In the genomic region with DNA sequence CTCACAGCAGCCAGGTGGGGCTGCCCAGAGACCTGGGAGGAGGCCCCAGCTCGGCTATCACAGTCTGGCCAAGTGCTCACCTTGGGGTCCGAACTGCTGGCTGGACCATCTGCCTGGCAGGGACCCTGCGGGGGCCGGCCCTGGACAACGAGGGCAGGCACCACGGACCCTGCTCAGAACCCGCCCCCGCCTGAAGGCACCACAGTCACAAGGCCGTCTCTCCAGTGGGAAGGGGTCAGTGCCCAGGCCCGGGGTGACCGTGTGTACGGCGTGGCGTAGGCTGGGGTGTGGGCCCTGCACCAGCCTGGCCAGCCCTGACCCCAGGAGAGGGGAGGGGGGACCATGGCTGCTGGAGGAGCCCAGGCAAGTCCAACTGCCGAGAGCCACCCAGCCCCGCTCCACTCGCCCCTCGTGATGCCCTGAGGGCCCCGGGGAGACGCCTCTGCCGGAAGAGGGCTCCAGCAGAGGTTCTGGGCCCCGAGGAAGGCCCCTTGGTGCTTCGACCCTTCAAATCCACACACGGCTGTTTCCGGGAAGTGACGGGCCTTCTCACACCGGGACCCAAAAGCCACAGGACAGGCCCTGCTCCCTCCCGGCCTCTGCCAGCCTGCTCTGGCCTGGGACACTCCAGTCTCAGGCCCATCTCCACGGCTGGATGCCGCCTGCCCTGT, we compare ENCODE assay signal across 24 cellular contexts. TPM values are rescaled to one million over a fixed set of nuclear protein-coding genes. Genes with fewer than 3 reads are reported as not detected.
DNase-seq lines count a peak whose midpoint lies in the region; ATAC-seq, FAIRE-seq and TF ChIP-seq lines count a peak whose summit lies in the region.
"Had no signal": no experiment of that assay in that cellular context is flagged by ENCODE, and none has a peak within 500 bp of the region (broad histone marks: within the 10 kb centered on the region; RNA-seq: fewer than 3 reads in every experiment).

No MANE protein-coding gene starts in this region.

- H2BK15ac ChIP-seq in neuronal stem cell (ENCODE audit: low read length) = no peak overlapping the region

- no peak overlapping the region for H2BK120ac ChIP-seq in neuronal stem cell (ENCODE audit: low read depth, low read length)

- H3K14ac ChIP-seq in neuronal stem cell (ENCODE audit: low read length) = no peak overlapping the region

- no peak overlapping the region for H3K4me2 ChIP-seq in HepG2 (ENCODE audit: low read depth, low read length)
- H3K4me2 ChIP-seq in GM12878 (ENCODE audit: control insufficient read depth, insufficient read depth) = no peak overlapping the region
- no peak overlapping the region for H3K4me2 ChIP-seq in neuronal stem cell (ENCODE audit: insufficient read depth, low read length, poor library complexity, severe bottlenecking)

- no peak overlapping the region for H3K23ac ChIP-seq in neuronal stem cell (ENCODE audit: low read depth, low read length, poor library complexity)

- H3K27ac ChIP-seq in right lobe of liver (no peak overlapping the region), HepG2 (ENCODE audit: extremely low read length, insufficient read depth, low read length) (no peak overlapping the region), GM12878 (ENCODE audit: control insufficient read depth, insufficient read depth) (no peak overlapping the region), neuronal stem cell (replicated peaks; ENCODE audit: low read length) (no peak overlapping the region)
- H3K27ac ChIP-seq: foreskin keratinocyte had no signal

- no peaks in the 10 kb centered on the region for H3K79me2 ChIP-seq in HepG2 (ENCODE audit: insufficient read depth, low read length)
- no peaks in the 10 kb centered on the region for H3K79me2 ChIP-seq in GM12878 (ENCODE audit: control insufficient read depth, insufficient read depth, low read length)

- TF ChIP-seq RAD21 in HepG2 (CRISPR knock-in tag; IDR thresholded peaks at IDR 0.05) (no peak), GM12878 (IDR thresholded peaks at IDR 0.05; ENCODE audit: insufficient read depth, low read depth, low read length) (no peak)

- H3K4ac ChIP-seq in neuronal stem cell (ENCODE audit: low read length) = no peak overlapping the region

- no peak overlapping the region for H3K18ac ChIP-seq in neuronal stem cell (ENCODE audit: low read length)

- no peak for TF ChIP-seq EP300 in HepG2 (IDR thresholded peaks at IDR 0.05; ENCODE audit: low read depth in 2 of 2, low read length in 2 of 2)
- no peak for TF ChIP-seq EP300 in HepG2 (CRISPR knock-in tag; IDR thresholded peaks at IDR 0.05; ENCODE audit: borderline replicate concordance)
- no peak for TF ChIP-seq EP300 in GM12878 (IDR thresholded peaks at IDR 0.05; ENCODE audit: borderline replicate concordance in 1 of 2, control insufficient read depth in 1 of 2, low read depth in 2 of 2, low read length in 2 of 2)

- RAD21 ChIA-PET in GM12878 (lab: Charles Lee; ENCODE audit: unreplicated experiment) = no interaction called here

- DNase-seq in right lobe of liver (peak in 2 of 3 donors; percentile 19 to 47), HepG2 (ENCODE audit: low spot score) (no peak), GM12878 (ENCODE audit: low read depth, low spot score) (no peak), neuronal stem cell (ENCODE audit: low spot score) (no peak), COLO829 (ENCODE audit: low spot score) (no peak), inferior parietal cortex (ENCODE audit: extremely low spot score) (no peak)
- DNase-seq: activated CD4-positive, alpha-beta T cell treated with anti-CD3 and anti-CD28 coated beads, Interleukin-2, amount 50 U/mL, for 48 hours; cerebellar nuclear complex; DMS53; foreskin keratinocyte; GDM1; hippocampal formation; KBM-7; mammary epithelial cell; NCI-H1436 treated with DMSO at 0.1 percent for 48 hours; NCI-H510A treated with DMSO at 0.1 percent for 48 hours; nucleus accumbens; retina; stimulated activated CD8-positive, alpha-beta memory T cell treated with anti-CD3 and anti-CD28 coated beads, Interleukin-4, amount 100 ng/mL, for 48 hours; T-helper 9 cell had no signal

- SMC1A ChIA-PET in GM12878 (lab: Charles Lee; ENCODE audit: uncharacterized antibody, unreplicated experiment) = no interaction called here

- no peak for FAIRE-seq in HepG2 (lab: Jason Lieb, UNC)
- no peak for FAIRE-seq in GM12878 (lab: Jason Lieb, UNC)

- H2BK5ac ChIP-seq in neuronal stem cell (ENCODE audit: low read length) = no peak overlapping the region

- no peak overlapping the region for H4K91ac ChIP-seq in neuronal stem cell (ENCODE audit: low read depth, low read length, poor library complexity)

- H3K36me3 ChIP-seq in right lobe of liver (no peaks in the 10 kb centered on the region), HepG2 (replicated peaks in 1 of 2; ENCODE audit: control insufficient read depth in 1 of 2, insufficient read depth in 2 of 2, low read length in 2 of 2) (no peaks in the 10 kb centered on the region), GM12878 (ENCODE audit: control insufficient read depth in 2 of 2, insufficient read depth in 2 of 2, low read length in 1 of 2) (no peaks in the 10 kb centered on the region), neuronal stem cell (replicated peaks in 1 of 2; ENCODE audit: control insufficient read depth in 2 of 2, insufficient read depth in 2 of 2, low read length in 2 of 2) (peaks cover 2 to 4% of the 10 kb centered on the region in 2 donors)

- ATAC-seq in right lobe of liver (no peak), HepG2 (no peak), GM12878 (no peak), HG03439 (IDR thresholded peaks at IDR 0.05; ENCODE audit: unreplicated experiment) (no peak)
- ATAC-seq: foreskin keratinocyte, Panc1, WTC11 had no signal

- H3K27me3 ChIP-seq in right lobe of liver (no peaks in the 10 kb centered on the region), HepG2 (ENCODE audit: control insufficient read depth in 1 of 2, insufficient read depth in 2 of 2, low read length in 2 of 2) (no peaks in the 10 kb centered on the region), GM12878 (replicated peaks in 1 of 2; ENCODE audit: control insufficient read depth in 2 of 2, insufficient read depth in 2 of 2, low read length in 1 of 2) (no peaks in the 10 kb centered on the region), neuronal stem cell (ENCODE audit: control insufficient read depth in 3 of 3, insufficient read depth in 3 of 3, low read depth in 1 of 3, low read length in 3 of 3) (no peaks in the 10 kb centered on the region)
- H3K27me3 ChIP-seq: foreskin keratinocyte had no signal

- POLR2A ChIA-PET in HepG2 (lab: Yijun Ruan, JAX) (no interaction called here), GM12878 (lab: Charles Lee) (no interaction called here)

- H2AK5ac ChIP-seq in neuronal stem cell (ENCODE audit: low read depth, low read length) = peak overlapping the region; percentile 21

- in situ Hi-C loops in HepG2 (cut with HindIII; ENCODE audit: extremely low pct_ligation_motif_present, low pct_unique_long_range_greater_than_20kb) = no loop called here
- in situ Hi-C loops in GM12878 (cut with MboI) = no loop called here

- no peak overlapping the region for H2BK12ac ChIP-seq in neuronal stem cell (ENCODE audit: low read length)

- H2AFZ ChIP-seq in HepG2 (ENCODE audit: low read length) (no peak overlapping the region), GM12878 (ENCODE audit: control insufficient read depth, low read depth, low read length) (no peak overlapping the region), neuronal stem cell (ENCODE audit: low read length) (no peak overlapping the region)

- H3K9ac ChIP-seq in HepG2 (ENCODE audit: insufficient read depth, low read depth, low read length) (no peak overlapping the region), GM12878 (ENCODE audit: control insufficient read depth, insufficient read depth, low read length) (no peak overlapping the region), neuronal stem cell (ENCODE audit: low read depth, low read length, poor library complexity) (no peak overlapping the region)

- intact Hi-C loops in right lobe of liver (cut with DNase I) (no loop called here), HepG2 (cut with micrococcal nuclease; ENCODE audit: unreplicated experiment) (no loop called here), GM12878 (cut with micrococcal nuclease; ENCODE audit: unreplicated experiment) (no loop called here)

- H3K79me1 ChIP-seq in neuronal stem cell (ENCODE audit: low read depth, low read length) = peaks cover 7% of the 10 kb centered on the region

- WGBS in right lobe of liver (ENCODE audit: insufficient coverage, low coverage, low lambda C conversion rate, missing lambda C conversion rate) = 95% methylated on average over 4 of the region's 30 CpGs
- 88% methylated on average over 3 of the region's 30 CpGs for WGBS in HepG2 (ENCODE audit: low lambda C conversion rate)
- WGBS in GM12878 (ENCODE audit: insufficient coverage, insufficient replicate concordance, low lambda C conversion rate, missing lambda C conversion rate) = 80% methylated on average over 26 of the region's 30 CpGs
- whole genome bisulfite sequencing in neuronal stem cell (ENCODE audit: extremely low coverage in 2 of 2, insufficient read length in 2 of 2, insufficient replicate concordance in 1 of 2), 2 donors = no CpG with 5 or more reads among the region's 30 CpGs

- no peak overlapping the region for H3K4me3 ChIP-seq in right lobe of liver
- H3K4me3 ChIP-seq in HepG2 (replicated peaks in 1 of 3; ENCODE audit: insufficient read depth in 1 of 3, low read depth in 2 of 3, low read length in 3 of 3) = no peak overlapping the region
- no peak overlapping the region for H3K4me3 ChIP-seq in GM12878
- H3K4me3 ChIP-seq in neuronal stem cell (ENCODE audit: low read length in 2 of 2) = no peak overlapping the region

- CTCF ChIA-PET in HepG2 (lab: Yijun Ruan, JAX; ENCODE audit: low intra/inter-chr PET ratio, low total read pairs) = no interaction called here
- CTCF ChIA-PET in GM12878 (lab: Yijun Ruan, JAX) = no interaction called here

- no peak overlapping the region for H4K8ac ChIP-seq in neuronal stem cell (ENCODE audit: low read depth, low read length)

- TF ChIP-seq CTCF in right lobe of liver (IDR thresholded peaks at IDR 0.05) (no peak), HepG2 (CRISPR knock-in tag; IDR thresholded peaks at IDR 0.05) (no peak), GM12878 (IDR thresholded peaks at IDR 0.05 in 2 of 3, conservative IDR thresholded peaks at IDR 0.05 in 1 of 3; ENCODE audit: control insufficient read depth in 2 of 3, extremely low read depth in 1 of 3, insufficient read depth in 1 of 3, low read depth in 3 of 3, low read length in 3 of 3) (no peak)

- no peaks in the 10 kb centered on the region for H3K9me3 ChIP-seq in right lobe of liver
- H3K9me3 ChIP-seq in HepG2 (ENCODE audit: low read length) = no peaks in the 10 kb centered on the region
- H3K9me3 ChIP-seq in GM12878 (replicated peaks; ENCODE audit: control insufficient read depth, insufficient read depth, low read length) = no peaks in the 10 kb centered on the region
- no peaks in the 10 kb centered on the region for H3K9me3 ChIP-seq in neuronal stem cell (replicated peaks in 1 of 2; ENCODE audit: control insufficient read depth in 2 of 2, insufficient read depth in 1 of 2, low read depth in 1 of 2, low read length in 2 of 2)

- H4K20me1 ChIP-seq in HepG2 (ENCODE audit: insufficient read depth, low read length) (no peaks in the 10 kb centered on the region), GM12878 (ENCODE audit: control insufficient read depth, insufficient read depth) (no peaks in the 10 kb centered on the region)

- BruUV-seq in HepG2 (replicated peaks; lab: Mats Ljungman, UMichigan) = no TSS peak
- BruUV-seq in GM12878 (replicated peaks; lab: Mats Ljungman, UMichigan) = no TSS peak

- no peak for TF ChIP-seq POLR2A in right lobe of liver (IDR thresholded peaks at IDR 0.05)
- no peak for TF ChIP-seq POLR2A in HepG2 (IDR thresholded peaks at IDR 0.05; ENCODE audit: insufficient read depth in 1 of 2, low read depth in 2 of 2, low read length in 2 of 2)
- TF ChIP-seq POLR2A in GM12878 (IDR thresholded peaks at IDR 0.05; ENCODE audit: low read depth, low read length) = 0 out of 2 replicates have a peak, but pooled peaks have one; percentile 8

- H3K4me1 ChIP-seq in right lobe of liver (peaks cover 0 to 1% (median under 1%) of the 10 kb centered on the region in 4 donors), HepG2 (ENCODE audit: insufficient read depth, low read length) (peaks cover 1% of the 10 kb centered on the region; the same call in 1 of the 2 replicates), GM12878 (ENCODE audit: control insufficient read depth, insufficient read depth, low read length) (peaks cover under 1% of the 10 kb centered on the region; the same call in 1 of the 2 replicates), neuronal stem cell (ENCODE audit: control insufficient read depth in 2 of 2, insufficient read depth in 1 of 2, low read depth in 1 of 2, low read length in 2 of 2) (peaks cover 1% of the 10 kb centered on the region in 2 donors)
- H3K4me1 ChIP-seq: foreskin keratinocyte had no signal

RNA-seq across cellular contexts. Expression of gene RNF223, which starts 11.2 kb away (rescaled TPM):
- not detected for total RNA-seq in right lobe of liver
- not detected in 2 replicates for total RNA-seq in HepG2 (2016; rRNA removed; fragmentation: Illumina TruSeq; extraction: Trizol)
- total RNA-seq in HepG2 (2016; cell fraction: cytosol; rRNA removed; fragmentation: Illumina TruSeq; extraction: Trizol; ENCODE audit: low read depth) = not detected in 2 replicates
- total RNA-seq in HepG2 (2016; cell fraction: insoluble cytoplasmic fraction; rRNA removed; fragmentation: Illumina TruSeq; extraction: Trizol) = not detected in 2 replicates
- not detected in 2 replicates for total RNA-seq in HepG2 (2016; cell fraction: membrane; rRNA removed; fragmentation: Illumina TruSeq; extraction: Trizol)
- not detected in 2 replicates for total RNA-seq in HepG2 (2016; cell fraction: nucleus; rRNA removed; fragmentation: Illumina TruSeq; extraction: Trizol)
- 0.03 and 0.05 TPM in 2 replicates for polyA plus RNA-seq in HepG2 (2011; rRNA removed)
- 0.04 TPM in 1 of 2 replicates, not detected in the other for polyA plus RNA-seq in HepG2 (2011; cell fraction: cytosol; rRNA removed)
- not detected in 2 replicates for polyA plus RNA-seq in HepG2 (2011; cell fraction: nucleus; rRNA removed)
- 0.07 and 0.08 TPM in 2 replicates for polyA plus RNA-seq in HepG2 (2012)
- not detected in 2 replicates for polyA plus RNA-seq in HepG2 (2016; cell fraction: cytosol; fragmentation: Illumina TruSeq; extraction: Trizol; ENCODE audit: low read depth)
- not detected in 2 replicates for polyA plus RNA-seq in HepG2 (2016; cell fraction: insoluble cytoplasmic fraction; fragmentation: Illumina TruSeq; extraction: Trizol; ENCODE audit: low read depth)
- polyA plus RNA-seq in HepG2 (2016; cell fraction: membrane; fragmentation: Illumina TruSeq; extraction: Trizol; ENCODE audit: low read depth) = not detected in 2 replicates
- not detected in 2 replicates for polyA plus RNA-seq in HepG2 (2016; cell fraction: nucleus; fragmentation: Illumina TruSeq; extraction: Trizol; ENCODE audit: insufficient read depth, low read depth)
- 2.1 TPM in 1 of 2 replicates, not detected in the other for polyA minus RNA-seq in HepG2 (2011; rRNA and poly(A)+ RNA removed; ENCODE audit: low replicate concordance)
- polyA minus RNA-seq in HepG2 (2011; cell fraction: cytosol; rRNA and poly(A)+ RNA removed) = not detected in 2 replicates
- polyA minus RNA-seq in HepG2 (2011; cell fraction: nucleus; rRNA and poly(A)+ RNA removed) = 0.26 TPM in 1 of 2 replicates, not detected in the other
- 0.33 TPM in 1 of 2 replicates, not detected in the other for total RNA-seq in GM12878 (2013; cell fraction: nucleolus; rRNA removed)
- 0.06 TPM in 1 of 2 replicates, not detected in the other for total RNA-seq in GM12878 (2014; rRNA removed)
- not detected in 2 replicates for total RNA-seq in GM12878 (2014; rRNA removed; fragmentation: Illumina TruSeq; extraction: Trizol)
- total RNA-seq in GM12878 (2021) = not detected in 2 replicates
- polyA plus RNA-seq in GM12878 (2011; ENCODE audit: low read depth) = not detected
- not detected in 2 replicates for polyA plus RNA-seq in GM12878 (2011; rRNA removed)
- not detected in 2 replicates for polyA plus RNA-seq in GM12878 (2011; cell fraction: cytosol; rRNA removed)
- not detected in 2 replicates for polyA plus RNA-seq in GM12878 (2011; cell fraction: nucleus; rRNA removed)
- polyA plus RNA-seq in GM12878 (2012) = 0.11 and 0.21 TPM in 2 replicates
- polyA plus RNA-seq in GM12878 (2014; fragmentation: Illumina TruSeq; extraction: Trizol) = not detected in 2 replicates
- polyA plus RNA-seq in GM12878 (2014; fragmentation: Nextera tagmentation; extraction: Ambion mirVana) = not detected
- polyA plus RNA-seq in GM12878 (2014; rRNA removed) = not detected in 2 replicates
- polyA plus RNA-seq in GM12878 (2016; fragmentation: Nextera tagmentation; extraction: Ambion mirVana) = not detected
- polyA minus RNA-seq in GM12878 (2011; rRNA and poly(A)+ RNA removed) = not detected in 2 replicates
- not detected in 2 replicates for polyA minus RNA-seq in GM12878 (2011; cell fraction: cytosol; rRNA and poly(A)+ RNA removed)
- not detected in 2 replicates for polyA minus RNA-seq in GM12878 (2011; cell fraction: nucleus; rRNA and poly(A)+ RNA removed)
- 0.03 TPM for polyA plus RNA-seq in neuronal stem cell (2013, experiment 1 of 2)
- 0.01 TPM for polyA plus RNA-seq in neuronal stem cell (2013, experiment 2 of 2)
- total RNA-seq: subcutaneous adipose tissue, WTC11 had no signal

RNA-seq across cellular contexts. Expression of gene C1orf159, which starts 30.6 kb away (rescaled TPM):
- total RNA-seq in right lobe of liver (1 to 10 TPM; 4.0 to 7.7 (median 6.4) TPM), HepG2 (2016; rRNA removed; fragmentation: Illumina TruSeq; extraction: Trizol) (3.8 and 6.7 TPM in 2 replicates), GM12878 (2014; rRNA removed) (12.2 and 16.8 TPM in 2 replicates), GM12878 (2014; rRNA removed; fragmentation: Illumina TruSeq; extraction: Trizol) (2.3 and 3.0 TPM in 2 replicates), GM12878 (2021) (15.5 and 18.7 TPM in 2 replicates)
- 6.3 and 6.8 TPM in 2 replicates for total RNA-seq in HepG2 (2016; cell fraction: cytosol; rRNA removed; fragmentation: Illumina TruSeq; extraction: Trizol; ENCODE audit: low read depth)
- total RNA-seq in HepG2 (2016; cell fraction: insoluble cytoplasmic fraction; rRNA removed; fragmentation: Illumina TruSeq; extraction: Trizol) = 3.6 and 6.6 TPM in 2 replicates
- total RNA-seq in HepG2 (2016; cell fraction: membrane; rRNA removed; fragmentation: Illumina TruSeq; extraction: Trizol) = 7.4 and 7.9 TPM in 2 replicates
- 6.3 and 7.7 TPM in 2 replicates for total RNA-seq in HepG2 (2016; cell fraction: nucleus; rRNA removed; fragmentation: Illumina TruSeq; extraction: Trizol)
- polyA plus RNA-seq in HepG2 (2011; rRNA removed) (3.8 and 4.2 TPM in 2 replicates), GM12878 (2011; rRNA removed) (1.9 and 5.1 TPM in 2 replicates), GM12878 (2014; fragmentation: Illumina TruSeq; extraction: Trizol) (0.24 and 1.3 TPM in 2 replicates), GM12878 (2014; fragmentation: Nextera tagmentation; extraction: Ambion mirVana) (under 1 TPM; 0.11 to 0.44 TPM), GM12878 (2014; rRNA removed) (23.4 TPM in 2 replicates), GM12878 (2016; fragmentation: Nextera tagmentation; extraction: Ambion mirVana) (10 to 100 TPM; 10.9 to 12.1 TPM)
- polyA plus RNA-seq in HepG2 (2011; cell fraction: cytosol; rRNA removed) = 1.7 and 4.2 TPM in 2 replicates
- 22.9 and 35.9 TPM in 2 replicates for polyA plus RNA-seq in HepG2 (2011; cell fraction: nucleus; rRNA removed)
- 2.8 and 3.2 TPM in 2 replicates for polyA plus RNA-seq in HepG2 (2012)
- 4.7 and 6.0 TPM in 2 replicates for polyA plus RNA-seq in HepG2 (2016; cell fraction: cytosol; fragmentation: Illumina TruSeq; extraction: Trizol; ENCODE audit: low read depth)
- 3.5 and 4.0 TPM in 2 replicates for polyA plus RNA-seq in HepG2 (2016; cell fraction: insoluble cytoplasmic fraction; fragmentation: Illumina TruSeq; extraction: Trizol; ENCODE audit: low read depth)
- 7.0 and 8.1 TPM in 2 replicates for polyA plus RNA-seq in HepG2 (2016; cell fraction: membrane; fragmentation: Illumina TruSeq; extraction: Trizol; ENCODE audit: low read depth)
- 19.9 and 20.1 TPM in 2 replicates for polyA plus RNA-seq in HepG2 (2016; cell fraction: nucleus; fragmentation: Illumina TruSeq; extraction: Trizol; ENCODE audit: insufficient read depth, low read depth)
- 2.9 and 5.6 TPM in 2 replicates for polyA minus RNA-seq in HepG2 (2011; rRNA and poly(A)+ RNA removed; ENCODE audit: low replicate concordance)
- 2.1 and 2.2 TPM in 2 replicates for polyA minus RNA-seq in HepG2 (2011; cell fraction: cytosol; rRNA and poly(A)+ RNA removed)
- 3.7 and 4.5 TPM in 2 replicates for polyA minus RNA-seq in HepG2 (2011; cell fraction: nucleus; rRNA and poly(A)+ RNA removed)
- 49.9 and 52.4 TPM in 2 replicates for total RNA-seq in GM12878 (2013; cell fraction: nucleolus; rRNA removed)
- polyA plus RNA-seq in GM12878 (2011; ENCODE audit: low read depth) = 3.3 TPM
- 7.7 and 14.7 TPM in 2 replicates for polyA plus RNA-seq in GM12878 (2011; cell fraction: cytosol; rRNA removed)
- polyA plus RNA-seq in GM12878 (2011; cell fraction: nucleus; rRNA removed) = 75.7 and 94.5 TPM in 2 replicates
- 8.7 and 10.2 TPM in 2 replicates for polyA plus RNA-seq in GM12878 (2012)
- polyA minus RNA-seq in GM12878 (2011; rRNA and poly(A)+ RNA removed) = 2.0 and 6.2 TPM in 2 replicates
- 4.1 and 5.5 TPM in 2 replicates for polyA minus RNA-seq in GM12878 (2011; cell fraction: cytosol; rRNA and poly(A)+ RNA removed)
- 12.5 and 19.2 TPM in 2 replicates for polyA minus RNA-seq in GM12878 (2011; cell fraction: nucleus; rRNA and poly(A)+ RNA removed)
- polyA plus RNA-seq in neuronal stem cell (2013, experiment 1 of 2) = 12.3 TPM
- polyA plus RNA-seq in neuronal stem cell (2013, experiment 2 of 2) = 11.7 TPM

Comparison
In these comparisons a context has a peak if more than half of its experiments do, and no peak if none do; other contexts are left out.
1. DNase-seq: peak in right lobe of liver (2 of 3); none in HepG2 (single experiment), GM12878 (single experiment), neuronal stem cell (single experiment), COLO829 (single experiment) and inferior parietal cortex (single experiment).